ENCODE assay signal across 11 cellular contexts in genomic region chr6:161186173-161186769, GRCh38.
DNase-seq lines count a peak whose midpoint lies in the region; ATAC-seq and TF ChIP-seq lines count a peak whose summit lies in the region.
"Had no signal": no experiment of that assay in that cellular context is flagged by ENCODE, and none has a peak within 500 bp of the region (broad histone marks: within the 10 kb centered on the region; RNA-seq: fewer than 3 reads in every experiment).

No MANE protein-coding gene starts in this region.

- CTCF ChIA-PET in Panc1 (lab: Charles Lee) (no interaction called here), Calu3 (lab: Charles Lee) (no interaction called here)

- H3K4me2 ChIP-seq in osteoblast (ENCODE audit: insufficient read depth, low read length), result peak overlapping the region; percentile 55

- no peaks in the 10 kb centered on the region for H4K20me1 ChIP-seq in osteoblast (ENCODE audit: insufficient read depth, low read length)

- no peak overlapping the region for H3K27ac ChIP-seq in Panc1 (ENCODE audit: low read length)
- H3K27ac ChIP-seq in osteoblast (ENCODE audit: low read depth, low read length), result peak overlapping the region; percentile 93
- H3K27ac ChIP-seq in suprapubic skin, result no peak overlapping the region

- no peak for TF ChIP-seq POLR2A in suprapubic skin (IDR thresholded peaks at IDR 0.05)

- H2AFZ ChIP-seq in osteoblast (ENCODE audit: low read length), result peak overlapping the region; percentile 52

- peaks cover 2% of the 10 kb centered on the region; the same call in 1 of the 2 replicates for H3K4me1 ChIP-seq in Panc1 (ENCODE audit: control insufficient read depth, insufficient read depth, low read length)
- H3K4me1 ChIP-seq in osteoblast (ENCODE audit: insufficient read depth, low read length), result peaks cover 17% of the 10 kb centered on the region
- H3K4me1 ChIP-seq in suprapubic skin, result no peaks in the 10 kb centered on the region
- H3K4me1 ChIP-seq: heart left ventricle had no signal

- WGBS in suprapubic skin, result 76% methylated on average over 17 of the region's 17 CpGs

- POLR2A ChIA-PET in Panc1 (lab: Charles Lee), result interaction anchor here (0.6 kb wide), 1 partner anchor 28 kb away, joined by 3 read pairs; no protein-coding TSS in a partner anchor

- H3K27me3 ChIP-seq in Panc1 (ENCODE audit: control insufficient read depth, insufficient read depth, low read length) (no peaks in the 10 kb centered on the region), osteoblast (ENCODE audit: insufficient read depth, low read length) (no peaks in the 10 kb centered on the region), suprapubic skin (no peaks in the 10 kb centered on the region)
- H3K27me3 ChIP-seq: heart left ventricle had no signal

- TF ChIP-seq CTCF in Panc1 (IDR thresholded peaks at IDR 0.05), result no peak
- no peak for TF ChIP-seq CTCF in epithelial cell of esophagus (IDR thresholded peaks at IDR 0.05; ENCODE audit: insufficient read depth, low read depth, low read length, missing control alignments)
- TF ChIP-seq CTCF in osteoblast (IDR thresholded peaks at IDR 0.05; ENCODE audit: extremely low read depth, low read depth, low read length), result no peak
- no peak for TF ChIP-seq CTCF in Calu3 (IDR thresholded peaks at IDR 0.05; ENCODE audit: unreplicated experiment)
- no peak for TF ChIP-seq CTCF in suprapubic skin (IDR thresholded peaks at IDR 0.05)

- H3K9me3 Mint-ChIP-seq in Calu3 (ENCODE audit: low read depth, unreplicated experiment), result peaks cover 4% of the 10 kb centered on the region
- H3K9me3 Mint-ChIP-seq: activated naive CD4-positive, alpha-beta T cell treated with anti-CD3 and anti-CD28 coated beads, Interleukin-2, amount 50 U/mL, for 24 hours had no signal

- DNase-seq in EH (ENCODE audit: low read depth), result peak; percentile 89
- DNase-seq in Panc1 (ENCODE audit: low read depth, low spot score), result peak; percentile 41
- DNase-seq in epithelial cell of esophagus (ENCODE audit: low read depth), result peak; percentile 87
- peak; percentile 96 for DNase-seq in osteoblast (ENCODE audit: insufficient read length, low spot score, missing footprints)
- no peak for DNase-seq in GF-D8 (lab: John Stamatoyannopoulos, UW)
- DNase-seq in Calu3, result no peak
- DNase-seq in suprapubic skin (ENCODE audit: low spot score in 2 of 2), result no peak
- DNase-seq: NCI-H446 had no signal

- no peaks in the 10 kb centered on the region for H3K27me3 Mint-ChIP-seq in Calu3 (ENCODE audit: unreplicated experiment)
- H3K27me3 Mint-ChIP-seq: activated naive CD4-positive, alpha-beta T cell treated with anti-CD3 and anti-CD28 coated beads, Interleukin-2, amount 50 U/mL, for 24 hours had no signal

- BruUV-seq in Panc1 (replicated peaks; lab: Mats Ljungman, UMichigan), result no TSS peak
- no TSS peak for BruUV-seq in Calu3 (replicated peaks; lab: Mats Ljungman, UMichigan)

- no peak for TF ChIP-seq EP300 in suprapubic skin (IDR thresholded peaks at IDR 0.05)

- H3K4me3 ChIP-seq in Panc1 (ENCODE audit: low read depth in 2 of 2, low read length in 2 of 2) (no peak overlapping the region), epithelial cell of esophagus (ENCODE audit: low read length) (no peak overlapping the region), osteoblast (ENCODE audit: insufficient read depth, low read length) (peak overlapping the region; percentile 29), suprapubic skin (no peak overlapping the region)
- H3K4me3 ChIP-seq: heart left ventricle had no signal

- no peak overlapping the region for H3K27ac Mint-ChIP-seq in Calu3 (ENCODE audit: unreplicated experiment)
- H3K27ac Mint-ChIP-seq: activated naive CD4-positive, alpha-beta T cell treated with anti-CD3 and anti-CD28 coated beads, Interleukin-2, amount 50 U/mL, for 24 hours had no signal

- H3K4me3 Mint-ChIP-seq in Calu3 (ENCODE audit: low read depth, unreplicated experiment), result no peak overlapping the region
- H3K4me3 Mint-ChIP-seq: activated naive CD4-positive, alpha-beta T cell treated with anti-CD3 and anti-CD28 coated beads, Interleukin-2, amount 50 U/mL, for 24 hours had no signal

- ATAC-seq in Panc1 (peak; percentile 88), GM21786 (IDR thresholded peaks at IDR 0.05; ENCODE audit: unreplicated experiment) (no peak)

- H3K36me3 ChIP-seq in Panc1 (ENCODE audit: control insufficient read depth, insufficient read depth, low read length) (no peaks in the 10 kb centered on the region), osteoblast (ENCODE audit: insufficient read depth, low read length) (no peaks in the 10 kb centered on the region), suprapubic skin (no peaks in the 10 kb centered on the region)
- H3K36me3 ChIP-seq: heart left ventricle had no signal

- peaks cover 2% of the 10 kb centered on the region for H3K79me2 ChIP-seq in osteoblast (ENCODE audit: insufficient read depth, low read length)

- H3K9me3 ChIP-seq in Panc1 (ENCODE audit: control insufficient read depth, insufficient read depth, low read depth, low read length), result no peaks in the 10 kb centered on the region
- no peaks in the 10 kb centered on the region for H3K9me3 ChIP-seq in osteoblast (ENCODE audit: low read depth, low read length)
- no peaks in the 10 kb centered on the region for H3K9me3 ChIP-seq in suprapubic skin
- H3K9me3 ChIP-seq: heart left ventricle had no signal

- no peaks in the 10 kb centered on the region for H3K4me1 Mint-ChIP-seq in Calu3 (ENCODE audit: low read depth, unreplicated experiment)
- H3K4me1 Mint-ChIP-seq: activated naive CD4-positive, alpha-beta T cell treated with anti-CD3 and anti-CD28 coated beads, Interleukin-2, amount 50 U/mL, for 24 hours had no signal

- no peaks in the 10 kb centered on the region for H3K36me3 Mint-ChIP-seq in Calu3 (ENCODE audit: insufficient read depth, unreplicated experiment)

- in situ Hi-C loops in Panc1 (cut with HindIII; ENCODE audit: low pct_unique_long_range_greater_than_20kb, low sequenced_read_pairs), result no loop called here

- intact Hi-C loops in Panc1 (cut with micrococcal nuclease; ENCODE audit: unreplicated experiment), result no loop called here
- intact Hi-C loops in Calu3 (cut with micrococcal nuclease; ENCODE audit: unreplicated experiment), result no loop called here

Comparison
In these comparisons a context has a peak if more than half of its experiments do, and no peak if none do; other contexts are left out.
1. DNase-seq: peak in EH (single experiment), Panc1 (single experiment), epithelial cell of esophagus (single experiment) and osteoblast (single experiment); none in GF-D8 (single experiment), Calu3 (single experiment) and suprapubic skin (0 of 2).